Comparison of ENCODE assay signal across 8 cellular contexts in the genomic region with DNA sequence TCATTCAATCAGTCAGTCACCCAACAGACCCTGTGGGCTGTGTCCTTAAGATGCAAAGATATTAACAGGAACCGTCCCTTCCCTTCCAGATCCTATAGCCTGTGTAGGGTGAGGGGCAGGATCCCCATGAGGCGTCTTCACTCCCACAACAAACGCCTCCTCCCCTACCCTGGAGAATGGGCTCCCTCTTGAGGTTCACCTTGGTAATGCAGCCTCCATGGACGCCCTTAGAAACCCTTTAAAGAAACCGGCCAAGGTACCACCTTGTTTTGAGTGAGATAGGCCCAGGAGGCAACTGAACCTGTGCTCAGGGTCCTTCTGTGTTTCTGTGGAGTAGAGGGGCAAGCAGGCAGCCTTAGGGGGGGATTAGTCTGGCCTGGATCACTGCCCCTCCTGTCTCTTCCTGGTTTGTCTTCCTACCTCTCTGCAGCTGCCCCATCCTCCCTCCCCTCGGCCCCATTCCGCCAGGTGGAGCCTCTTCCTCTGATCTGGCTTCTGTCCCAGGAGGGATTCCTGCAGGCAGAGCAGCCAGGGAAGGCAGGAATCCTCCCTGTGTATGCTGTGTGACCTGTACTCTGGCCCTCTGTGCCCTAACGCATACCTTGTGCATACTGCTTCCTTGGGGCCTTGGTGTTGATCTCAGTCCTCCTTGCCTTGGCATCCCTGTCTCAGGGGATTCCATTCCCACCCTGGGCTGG. TPM values are rescaled to one million over a fixed set of nuclear protein-coding genes. Genes with fewer than 3 reads are reported as not detected.
DNase-seq lines count a peak whose midpoint lies in the region; ATAC-seq and TF ChIP-seq lines count a peak whose summit lies in the region.

No MANE protein-coding gene starts in this region.

- H3K27me3 ChIP-seq in HAP-1 (ENCODE audit: low read depth) (no peaks in the 10 kb centered on the region), right lobe of liver (no peaks in the 10 kb centered on the region)

- H3K36me3 ChIP-seq in HAP-1 (replicated peaks) (no peaks in the 10 kb centered on the region), right lobe of liver (no peaks in the 10 kb centered on the region)

- DNase-seq in Ammon's horn (ENCODE audit: low spot score) (peak; percentile 57), HAP-1 (ENCODE audit: low spot score in 2 of 2) (peak; percentile 80 to 93), NCI-H510A treated with DMSO at 0.1 percent for 48 hours (lab: John Stamatoyannopoulos, UW) (peak; percentile 95), dedifferentiated amniotic fluid mesenchymal stem cell (ENCODE audit: extremely low spot score) (peak; percentile 63), right lobe of liver (peak; percentile 55 to 68 (median 57))
- DNase-seq in activated CD4-positive, alpha-beta T cell treated with anti-CD3 and anti-CD28 coated beads for 48 hours = peak; percentile 85
- DNase-seq in stimulated activated CD4-positive, alpha-beta T cell treated with anti-CD3 and anti-CD28 coated beads, TNF-alpha, amount 100 ng/mL, for 48 hours (ENCODE audit: low read depth in 3 of 3) = peak; percentile 40 to 71 (median 52)

- H3K4me3 ChIP-seq in HAP-1 = no peak overlapping the region
- H3K4me3 ChIP-seq in right lobe of liver = no peak overlapping the region

- H3K9me3 ChIP-seq in HAP-1 (no peaks in the 10 kb centered on the region), right lobe of liver (no peaks in the 10 kb centered on the region)

- H3K4me1 ChIP-seq in HAP-1 = no peaks in the 10 kb centered on the region
- no peaks in the 10 kb centered on the region for H3K4me1 ChIP-seq in right lobe of liver

- ATAC-seq in right lobe of liver (peak; percentile 90 to 96 (median 92)), HG03378 (IDR thresholded peaks at IDR 0.05; ENCODE audit: unreplicated experiment) (no peak)

- TF ChIP-seq POLR2A in right lobe of liver (IDR thresholded peaks at IDR 0.05) = no peak

- 5% methylated on average over 6 of the region's 8 CpGs for WGBS in right lobe of liver (ENCODE audit: insufficient coverage, low coverage, low lambda C conversion rate, missing lambda C conversion rate)

- TF ChIP-seq CTCF in right lobe of liver (IDR thresholded peaks at IDR 0.05) = peak; percentile 94 to 97 (median 95)

- H3K27ac ChIP-seq in right lobe of liver = no peak overlapping the region

- in situ Hi-C loops in HAP-1 (cut with MboI; ENCODE audit: low sequenced_read_pairs) = loop anchor here (5.0 kb wide), 1 partner anchor 89 kb away; no protein-coding TSS in a partner anchor

- intact Hi-C loops in right lobe of liver (cut with DNase I) = loop anchor here (5.0 to 10.0 kb wide), 2 partner anchors 58 to 89 kb away; no protein-coding TSS in a partner anchor

RNA-seq across cellular contexts. Expression of gene GUCA1A, which starts 6.6 kb away (rescaled TPM):
- total RNA-seq in right lobe of liver = not detected

RNA-seq across cellular contexts. Expression of gene C6orf132, which starts 24.2 kb away (rescaled TPM):
- total RNA-seq in right lobe of liver = under 1 TPM; 0.07 to 0.74 (median 0.34) TPM

RNA-seq across cellular contexts. Expression of gene GUCA1B, which starts 28.2 kb away (rescaled TPM):
- under 1 TPM in 5 of 6 experiments, not detected in 1; 0.25 to 0.93 (median 0.68) TPM for total RNA-seq in right lobe of liver

RNA-seq across cellular contexts. Expression of gene MRPS10, which starts 51.1 kb away (rescaled TPM):
- total RNA-seq in right lobe of liver = 10 to 100 TPM; 17.7 to 35.3 (median 20.1) TPM
